In genomic region chr7:149414171-149414570, GRCh38 we compare ENCODE assay signal across 10 cellular contexts.
"Had no signal": no experiment of that assay in that cellular context is flagged by ENCODE, and none has a peak within 500 bp of the region (broad histone marks: within the 10 kb centered on the region; RNA-seq: fewer than 3 reads in every experiment).

No MANE protein-coding gene starts in this region.

- H3K9me3 ChIP-seq: transverse colon had no signal

- H3K9me3 Mint-ChIP-seq: activated T-helper 1 cell treated with anti-CD3 and anti-CD28 coated beads, Interleukin-12 subunit alpha, Interleukin-12 subunit beta, Interleukin-2, Interleukin-4 antibody, amounts not matched to agents 30 ng/mL and 10 ng/mL and 1 ng/mL, durations not matched to agents 14 hours and 24 hours and 36 hours had no signal

- DNase-seq: activated CD4-positive, alpha-beta T cell treated with anti-CD3 and anti-CD28 coated beads for 4 hours; activated CD8-positive, alpha-beta memory T cell treated with anti-CD3 and anti-CD28 coated beads, Interleukin-2, amount 50 U/mL, for 48 hours; activated naive CD4-positive, alpha-beta T cell treated with Interleukin-2 at 50 U/mL for 16 hours; foreskin melanocyte; T1000; transverse colon; WERI-Rb-1 had no signal

- H3K27ac Mint-ChIP-seq: activated CD8-positive, alpha-beta T cell treated with anti-CD3 and anti-CD28 coated beads for 36 hours; activated T-helper 1 cell treated with anti-CD3 and anti-CD28 coated beads, Interleukin-12 subunit alpha, Interleukin-12 subunit beta, Interleukin-2, Interleukin-4 antibody, amounts not matched to agents 30 ng/mL and 10 ng/mL and 1 ng/mL, durations not matched to agents 14 hours and 24 hours and 36 hours had no signal

- H3K4me1 ChIP-seq: transverse colon had no signal

- H3K27ac ChIP-seq: cardiac muscle cell, transverse colon, WERI-Rb-1 had no signal

- H3K36me3 ChIP-seq: cardiac muscle cell, transverse colon, WERI-Rb-1 had no signal
